8 cellular contexts compared by ENCODE assay signal in genomic region chr16:31488630-31489564, GRCh38. TPM values are rescaled to one million over a fixed set of nuclear protein-coding genes. Genes with fewer than 3 reads are reported as not detected.
DNase-seq lines count a peak whose midpoint lies in the region; ATAC-seq and TF ChIP-seq lines count a peak whose summit lies in the region.

No MANE protein-coding gene starts in this region.

- no peak for DNase-seq in heart right ventricle
- DNase-seq in right atrium auricular region (ENCODE audit: low spot score): no peak
- DNase-seq in coronary artery (ENCODE audit: low spot score): no peak
- no peak for DNase-seq in memory B cell (ENCODE audit: low spot score in 2 of 2)
- no peak for DNase-seq in amniotic stem cell (lab: John Stamatoyannopoulos, UW)

- no peak overlapping the region for H3K27ac Mint-ChIP-seq in memory B cell

- no peaks in the 10 kb centered on the region for H3K9me3 ChIP-seq in heart right ventricle
- H3K9me3 ChIP-seq in right atrium auricular region: no peaks in the 10 kb centered on the region

- H3K36me3 ChIP-seq in heart right ventricle (peaks cover 0 to 48% (median 24%) of the 10 kb centered on the region in 9 donors), right atrium auricular region (peaks cover 24% of the 10 kb centered on the region), urinary bladder (ENCODE audit: insufficient read depth) (peaks cover 5% of the 10 kb centered on the region)

- peak overlapping the region; percentile 59 for H3K4me3 Mint-ChIP-seq in memory B cell

- H3K27ac ChIP-seq in heart right ventricle: no peak overlapping the region
- H3K27ac ChIP-seq in right atrium auricular region: no peak overlapping the region
- H3K27ac ChIP-seq in coronary artery: no peak overlapping the region
- H3K27ac ChIP-seq in urinary bladder (ENCODE audit: low read depth): no peak overlapping the region

- peaks cover 3% of the 10 kb centered on the region for H3K4me1 Mint-ChIP-seq in memory B cell

- 47% methylated on average over 66 of the region's 66 CpGs for WGBS in heart right ventricle, 2 donors
- WGBS in urinary bladder: 47% methylated on average over 66 of the region's 66 CpGs

- H3K27me3 ChIP-seq in heart right ventricle: peaks cover 0 to 30% (median 18%) of the 10 kb centered on the region in 7 donors
- no peaks in the 10 kb centered on the region for H3K27me3 ChIP-seq in right atrium auricular region

- no peaks in the 10 kb centered on the region for H3K9me3 Mint-ChIP-seq in memory B cell

- TF ChIP-seq CTCF in heart right ventricle (IDR thresholded peaks at IDR 0.05) (peak in 3 of 9 donors; percentile 4 to 22 (median 14)), right atrium auricular region (IDR thresholded peaks at IDR 0.05) (no peak), coronary artery (IDR thresholded peaks at IDR 0.05) (no peak)

- peak overlapping the region in 8 of 10 donors; percentile 47 to 74 (median 62) for H3K4me3 ChIP-seq in heart right ventricle
- peak overlapping the region in 1 of 2 donors; percentile 53 for H3K4me3 ChIP-seq in right atrium auricular region
- H3K4me3 ChIP-seq in coronary artery: peak overlapping the region; percentile 81
- peak overlapping the region; percentile 35 for H3K4me3 ChIP-seq in urinary bladder (ENCODE audit: low read depth, low read length)

- intact Hi-C loops in heart right ventricle (cut with DNase I): loop anchor here in 1 of 10 donors (10.0 kb wide), 1 partner anchor 216 kb away; no protein-coding TSS in a partner anchor

- H3K4me1 ChIP-seq in heart right ventricle (peaks cover 9 to 21% (median 19%) of the 10 kb centered on the region in 9 donors), right atrium auricular region (peaks cover 0 to 19% of the 10 kb centered on the region in 2 donors), urinary bladder (ENCODE audit: insufficient read depth) (no peaks in the 10 kb centered on the region)

- H3K36me3 Mint-ChIP-seq in memory B cell: peaks cover 7% of the 10 kb centered on the region

- H3K27me3 Mint-ChIP-seq in memory B cell: no peaks in the 10 kb centered on the region

- ATAC-seq in heart right ventricle (peak in 6 of 8 donors; percentile 5 to 39 (median 26)), memory B cell (ENCODE audit: low read depth) (no peak), HG02973 (IDR thresholded peaks at IDR 0.05; ENCODE audit: unreplicated experiment) (no peak), HG02763 (IDR thresholded peaks at IDR 0.05; ENCODE audit: unreplicated experiment) (no peak)

RNA-seq across cellular contexts. Expression of gene SLC5A2, which starts 6.0 kb away (rescaled TPM):
- not detected for total RNA-seq in heart right ventricle
- polyA plus RNA-seq in heart right ventricle: 1 to 10 TPM in 1 of 2 donors, under 1 TPM in 1; 0.77 to 1.9 TPM
- not detected for total RNA-seq in right atrium auricular region
- 0.42 TPM for total RNA-seq in urinary bladder
- 2.8 TPM for polyA plus RNA-seq in urinary bladder

RNA-seq across cellular contexts. Expression of gene TGFB1I1, which starts 16.9 kb away (rescaled TPM):
- total RNA-seq in heart right ventricle (10 to 100 TPM; 11.3 to 43.0 (median 16.7) TPM), right atrium auricular region (10 to 100 TPM; 23.4 to 84.7 TPM), urinary bladder (76.2 TPM)
- polyA plus RNA-seq in heart right ventricle (10 to 100 TPM; 20.8 to 37.3 TPM), urinary bladder (341 TPM)

RNA-seq across cellular contexts. Expression of gene RUSF1, which starts 19.3 kb away (rescaled TPM):
- 10 to 100 TPM; 21.9 to 28.0 (median 24.4) TPM for total RNA-seq in heart right ventricle
- polyA plus RNA-seq in heart right ventricle: 10 to 100 TPM; 31.9 to 44.4 TPM
- total RNA-seq in right atrium auricular region: 10 to 100 TPM; 33.3 TPM
- total RNA-seq in urinary bladder: 59.4 TPM
- polyA plus RNA-seq in urinary bladder: 59.4 TPM

RNA-seq across cellular contexts. Expression of gene ARMC5, which starts 29.6 kb away (rescaled TPM):
- total RNA-seq in heart right ventricle: 1 to 10 TPM; 3.8 to 7.8 (median 6.4) TPM
- polyA plus RNA-seq in heart right ventricle: 10 to 100 TPM in 1 of 2 donors, 1 to 10 TPM in 1; 8.4 to 11.9 TPM
- total RNA-seq in right atrium auricular region: 1 to 10 TPM; 7.4 to 9.0 TPM
- total RNA-seq in urinary bladder: 5.4 TPM
- 13.1 TPM for polyA plus RNA-seq in urinary bladder

RNA-seq across cellular contexts. Expression of gene AHSP, which starts 38.8 kb away (rescaled TPM):
- total RNA-seq in heart right ventricle: not detected
- not detected for polyA plus RNA-seq in heart right ventricle
- 1 to 10 TPM; 1.1 to 2.3 TPM for total RNA-seq in right atrium auricular region
- 9.2 TPM for total RNA-seq in urinary bladder
- not detected for polyA plus RNA-seq in urinary bladder

Comparison
In these comparisons a context has a peak if more than half of its experiments do, and no peak if none do; other contexts are left out.
1. ATAC-seq: peak in heart right ventricle (6 of 8); none in memory B cell (single experiment), HG02973 (single experiment) and HG02763 (single experiment).